ENCODE assay signal across 28 cellular contexts in genomic region chr12:131442337-131442918, GRCh38.
"Had no signal": no experiment of that assay in that cellular context is flagged by ENCODE, and none has a peak within 500 bp of the region (broad histone marks: within the 10 kb centered on the region; RNA-seq: fewer than 3 reads in every experiment).

No MANE protein-coding gene starts in this region.

- H3K9me3 ChIP-seq: colonic mucosa, esophagus squamous epithelium, lower lobe of right lung, mucosa of descending colon, prostate gland, right atrium auricular region, thoracic aorta, tibial nerve, upper lobe of right lung, uterus had no signal

- DNase-seq: colonic mucosa; effector memory CD4-positive, alpha-beta T cell; erythroblast; esophagus squamous epithelium; foreskin melanocyte; hypothalamus; immature natural killer cell; lower lobe of right lung; mucosa of descending colon; naive B cell; stimulated activated CD4-positive, alpha-beta T cell treated with anti-CD3 and anti-CD28 coated beads, Interleukin-2, amount 100 ng/mL, for 24 hours; stimulated activated CD4-positive, alpha-beta T cell treated with anti-CD3 and anti-CD28 coated beads, Interleukin-4, amount 100 ng/mL, for 24 hours; stimulated activated naive CD8-positive, alpha-beta T cell treated with anti-CD3 and anti-CD28 coated beads, Interleukin-15, Interleukin-2, amounts not matched to agents 100 U/mL and 50 U/mL, for 24 hours; upper lobe of right lung; uterus had no signal

- H3K4me1 Mint-ChIP-seq: immature natural killer cell; memory B cell; naive B cell; stimulated activated memory B cell treated with anti-CD40 and anti-IgM and Interleukin-4, amounts not matched to agents 10 μg/mL and 1 μg/mL and 100 μg/mL, for 72 hours had no signal

- H3K36me3 ChIP-seq: colonic mucosa, esophagus squamous epithelium, lower lobe of right lung, prostate gland, right atrium auricular region, thoracic aorta, tibial nerve, upper lobe of right lung, uterus had no signal

- H3K27ac Mint-ChIP-seq: dendritic cell treated with granulocyte-macrophage colony-stimulating factor and Interleukin-4, amounts not matched to agents 40 ng/mL and 50 ng/mL, for 4 days; memory B cell; mesothelial cell of epicardium; natural killer cell treated with Interleukin-12 subunit alpha and Interleukin-12 subunit beta and Interleukin-15 and Interleukin-18, amount 100 ng/mL, for 72 hours; stimulated activated memory B cell treated with anti-CD40 and anti-IgM and Interleukin-4, amounts not matched to agents 10 μg/mL and 1 μg/mL and 100 μg/mL, for 72 hours had no signal

- H3K4me3 ChIP-seq: colonic mucosa, esophagus squamous epithelium, lower lobe of right lung, mucosa of descending colon, prostate gland, right atrium auricular region, smooth muscle cell, thoracic aorta, tibial nerve, upper lobe of right lung, uterus had no signal

- H3K36me3 Mint-ChIP-seq: immature natural killer cell; memory B cell; mesothelial cell of epicardium; naive B cell; natural killer cell treated with Interleukin-12 subunit alpha and Interleukin-12 subunit beta and Interleukin-15 and Interleukin-18, amount 100 ng/mL, for 72 hours; stimulated activated memory B cell treated with anti-CD40 and anti-IgM and Interleukin-4, amounts not matched to agents 10 μg/mL and 1 μg/mL and 100 μg/mL, for 72 hours had no signal

- H3K4me1 ChIP-seq: colonic mucosa, esophagus squamous epithelium, lower lobe of right lung, prostate gland, right atrium auricular region, tibial nerve, upper lobe of right lung, uterus had no signal

- H3K27ac ChIP-seq: colonic mucosa, esophagus squamous epithelium, lower lobe of right lung, prostate gland, right atrium auricular region, thoracic aorta, tibial nerve, upper lobe of right lung, uterus had no signal

- H3K27me3 Mint-ChIP-seq: dendritic cell treated with granulocyte-macrophage colony-stimulating factor and Interleukin-4, amounts not matched to agents 40 ng/mL and 50 ng/mL, for 4 days; natural killer cell treated with Interleukin-12 subunit alpha and Interleukin-12 subunit beta and Interleukin-15 and Interleukin-18, amount 100 ng/mL, for 72 hours had no signal

- H3K27me3 ChIP-seq: colonic mucosa, right atrium auricular region, upper lobe of right lung, uterus had no signal

- ATAC-seq: left ventricle myocardium superior; lower lobe of right lung; mucosa of descending colon; natural killer cell treated with Interleukin-12 subunit alpha and Interleukin-12 subunit beta and Interleukin-15 and Interleukin-18, amount 100 ng/mL, for 72 hours; sciatic nerve; stimulated activated memory B cell treated with anti-CD40 and anti-IgM and Interleukin-4, amounts not matched to agents 10 μg/mL and 1 μg/mL and 100 μg/mL, for 72 hours; stimulated activated naive CD8-positive, alpha-beta T cell treated with anti-CD3 and anti-CD28 coated beads, Interleukin-15, Interleukin-2, amounts not matched to agents 100 U/mL and 50 U/mL, for 24 hours; upper lobe of right lung had no signal

- H3K9me3 Mint-ChIP-seq: dendritic cell treated with granulocyte-macrophage colony-stimulating factor and Interleukin-4, amounts not matched to agents 40 ng/mL and 50 ng/mL, for 4 days; immature natural killer cell; memory B cell; mesothelial cell of epicardium; natural killer cell treated with Interleukin-12 subunit alpha and Interleukin-12 subunit beta and Interleukin-15 and Interleukin-18, amount 100 ng/mL, for 72 hours; neural crest cell had no signal

- H3K4me3 Mint-ChIP-seq: dendritic cell treated with granulocyte-macrophage colony-stimulating factor and Interleukin-4, amounts not matched to agents 40 ng/mL and 50 ng/mL, for 4 days; immature natural killer cell; memory B cell; mesothelial cell of epicardium; naive B cell; natural killer cell treated with Interleukin-12 subunit alpha and Interleukin-12 subunit beta and Interleukin-15 and Interleukin-18, amount 100 ng/mL, for 72 hours; neural crest cell; stimulated activated memory B cell treated with anti-CD40 and anti-IgM and Interleukin-4, amounts not matched to agents 10 μg/mL and 1 μg/mL and 100 μg/mL, for 72 hours had no signal
